In genomic region chr16:1080801-1081733, GRCh38 we compare ENCODE assay signal across 1 cellular context.
TF ChIP-seq lines count a peak whose summit lies in the region.

No MANE protein-coding gene starts in this region.

TF ChIP-seq in HEK293, 187 proteins besides CTCF, POLR2A, EP300 and RAD21 (continued from another document):
- no peak for TF ChIP-seq ZNF518A (tag by site-specific recombination; conservative IDR thresholded peaks at IDR 0.05; ENCODE audit: low read depth)
- TF ChIP-seq ZNF768 (tag by site-specific recombination; IDR thresholded peaks at IDR 0.05) = no peak
- no peak for TF ChIP-seq ZNF530 (tag by site-specific recombination; IDR thresholded peaks at IDR 0.05; ENCODE audit: low read depth)
- no peak for TF ChIP-seq ZNF792 (tag by site-specific recombination; IDR thresholded peaks at IDR 0.05)
- no peak for TF ChIP-seq GLI2 (tag by site-specific recombination; IDR thresholded peaks at IDR 0.05; ENCODE audit: borderline replicate concordance, low read depth)
- no peak for TF ChIP-seq ZBTB7A (tag by site-specific recombination; IDR thresholded peaks at IDR 0.05; ENCODE audit: low read depth)
- no peak for TF ChIP-seq ZNF645 (tag by site-specific recombination; IDR thresholded peaks at IDR 0.05)
- TF ChIP-seq RBAK (tag by site-specific recombination; IDR thresholded peaks at IDR 0.05) = no peak
